12 cellular contexts compared by ENCODE assay signal in the genomic region with DNA sequence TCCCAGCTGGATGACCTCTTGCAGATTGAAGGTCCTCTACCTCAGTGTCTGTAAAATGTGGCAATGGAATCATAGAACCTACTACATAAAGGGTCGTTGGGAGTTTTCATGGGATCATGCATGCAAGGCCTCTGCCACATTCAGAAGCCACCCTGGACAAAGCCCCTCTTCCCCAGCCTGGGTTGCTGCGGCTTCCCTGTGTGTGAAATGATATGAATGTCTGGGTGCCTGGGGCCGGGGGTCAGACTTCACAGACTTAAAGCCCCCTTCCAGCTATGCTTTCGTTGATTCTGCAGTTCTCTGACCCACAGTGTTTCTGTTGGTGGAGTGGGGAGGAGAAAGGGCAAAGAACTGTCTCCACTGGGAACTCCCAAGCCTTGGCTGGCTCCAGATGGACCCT.
"Had no signal": no experiment of that assay in that cellular context is flagged by ENCODE, and none has a peak within 500 bp of the region (broad histone marks: within the 10 kb centered on the region; RNA-seq: fewer than 3 reads in every experiment).

No MANE protein-coding gene starts in this region.

- H3K27ac ChIP-seq: ovary had no signal

- H3K36me3 ChIP-seq: breast epithelium, ovary had no signal

- H3K9me3 Mint-ChIP-seq: activated B cell treated with CpG ODN at 0.5 μM for 24 hours; activated CD4-positive, alpha-beta memory T cell treated with anti-CD3 and anti-CD28 coated beads, Interleukin-2, amount 10 ng/mL, durations not matched to agents 7 days and 5 days; activated T-helper 2 cell treated with anti-CD3 and anti-CD28 coated beads, Interferon-gamma antibody, Interleukin-2, Interleukin-4, amounts not matched to agents 10 μg/mL and 5 μg/mL and 100 μg/mL, durations not matched to agents 14 hours and 24 hours and 36 hours; immature natural killer cell; natural killer cell; stimulated activated memory B cell treated with anti-CD40 and anti-IgM and Interleukin-4, amounts not matched to agents 10 μg/mL and 1 μg/mL and 100 μg/mL, for 72 hours; T-cell had no signal

- H3K4me3 ChIP-seq: ovary had no signal

- H3K4me3 Mint-ChIP-seq: activated B cell treated with CpG ODN at 0.5 μM for 24 hours; activated CD4-positive, alpha-beta memory T cell treated with anti-CD3 and anti-CD28 coated beads, Interleukin-2, amount 10 ng/mL, durations not matched to agents 7 days and 5 days; immature natural killer cell; natural killer cell; stimulated activated memory B cell treated with anti-CD40 and anti-IgM and Interleukin-4, amounts not matched to agents 10 μg/mL and 1 μg/mL and 100 μg/mL, for 72 hours; T-cell had no signal

- H3K27ac Mint-ChIP-seq: activated B cell treated with CpG ODN at 0.5 μM for 24 hours; activated CD4-positive, alpha-beta memory T cell treated with anti-CD3 and anti-CD28 coated beads, Interleukin-2, amount 10 ng/mL, durations not matched to agents 7 days and 5 days; activated T-helper 2 cell treated with anti-CD3 and anti-CD28 coated beads, Interferon-gamma antibody, Interleukin-2, Interleukin-4, amounts not matched to agents 10 μg/mL and 5 μg/mL and 100 μg/mL, durations not matched to agents 14 hours and 24 hours and 36 hours; immature natural killer cell; natural killer cell; stimulated activated memory B cell treated with anti-CD40 and anti-IgM and Interleukin-4, amounts not matched to agents 10 μg/mL and 1 μg/mL and 100 μg/mL, for 72 hours; T-cell had no signal

- H3K27me3 ChIP-seq: breast epithelium, esophagus muscularis mucosa, gastroesophageal sphincter, ovary had no signal

- H3K36me3 Mint-ChIP-seq: immature natural killer cell; natural killer cell; stimulated activated memory B cell treated with anti-CD40 and anti-IgM and Interleukin-4, amounts not matched to agents 10 μg/mL and 1 μg/mL and 100 μg/mL, for 72 hours; T-cell had no signal

- H3K9me3 ChIP-seq: breast epithelium, esophagus muscularis mucosa, gastroesophageal sphincter, ovary had no signal

- DNase-seq: activated B cell treated with CpG ODN at 0.5 μM for 24 hours, cerebellar nuclear complex had no signal

- H3K4me1 Mint-ChIP-seq: activated B cell treated with CpG ODN at 0.5 μM for 24 hours; activated CD4-positive, alpha-beta memory T cell treated with anti-CD3 and anti-CD28 coated beads, Interleukin-2, amount 10 ng/mL, durations not matched to agents 7 days and 5 days; immature natural killer cell; natural killer cell had no signal
